Comparison of ENCODE assay signal across 9 cellular contexts in genomic region chr4:182492456-182492855, GRCh38.
DNase-seq lines count a peak whose midpoint lies in the region; ATAC-seq and TF ChIP-seq lines count a peak whose summit lies in the region.
"Had no signal": no experiment of that assay in that cellular context is flagged by ENCODE, and none has a peak within 500 bp of the region (broad histone marks: within the 10 kb centered on the region; RNA-seq: fewer than 3 reads in every experiment).

No MANE protein-coding gene starts in this region.

- POLR2A ChIA-PET in SK-N-SH (lab: Yijun Ruan, JAX) = no interaction called here
- POLR2A ChIA-PET in activated CD4-positive, alpha-beta memory T cell treated with anti-CD3 and anti-CD28 coated beads for 36 hours (lab: Charles Lee) = no interaction called here

- H3K18ac ChIP-seq in mesenchymal stem cell (ENCODE audit: low read depth in 1 of 2, low read length in 2 of 2) = no peak overlapping the region

- no peaks in the 10 kb centered on the region for H3K9me3 Mint-ChIP-seq in activated CD4-positive, alpha-beta memory T cell treated with anti-CD3 and anti-CD28 coated beads for 36 hours

- DNase-seq in GM12865 (ENCODE audit: low read depth) (peak; percentile 29), SK-N-SH (no peak), mesenchymal stem cell (peak; percentile 42), NCI-H1417 (lab: John Stamatoyannopoulos, UW) (no peak), NCI-H524 (lab: John Stamatoyannopoulos, UW) (no peak)
- no peak for DNase-seq in activated CD4-positive, alpha-beta memory T cell treated with anti-CD3 and anti-CD28 coated beads for 36 hours
- no peak for DNase-seq in activated naive CD4-positive, alpha-beta T cell treated with anti-CD3 and anti-CD28 coated beads, Interleukin-2, amount 50 U/mL, for 16 hours
- DNase-seq: Karpas-422 had no signal

- ATAC-seq in HG02759 (IDR thresholded peaks at IDR 0.05; ENCODE audit: unreplicated experiment) = peak; percentile 42

- CTCF ChIA-PET in SK-N-SH (lab: Yijun Ruan, JAX) = interaction anchor here (1.2 kb wide), 1 partner anchor 9 kb away, joined by 3 read pairs; no protein-coding TSS in a partner anchor
- CTCF ChIA-PET in activated CD4-positive, alpha-beta memory T cell treated with anti-CD3 and anti-CD28 coated beads for 36 hours (lab: Charles Lee) = no interaction called here

- no peaks in the 10 kb centered on the region for H3K27me3 ChIP-seq in SK-N-SH (ENCODE audit: insufficient read depth)
- no peaks in the 10 kb centered on the region for H3K27me3 ChIP-seq in mesenchymal stem cell (ENCODE audit: control insufficient read depth in 1 of 2, insufficient read depth in 1 of 2, low read length in 2 of 2)

- peaks cover 3% of the 10 kb centered on the region for H3K27me3 Mint-ChIP-seq in activated CD4-positive, alpha-beta memory T cell treated with anti-CD3 and anti-CD28 coated beads for 36 hours

- no peak overlapping the region for H3K23ac ChIP-seq in mesenchymal stem cell (ENCODE audit: low read length in 2 of 2)

- H3K4ac ChIP-seq in mesenchymal stem cell (ENCODE audit: low read depth in 1 of 2, low read length in 2 of 2) = no peak overlapping the region

- 4% methylated on average over 3 of the region's 3 CpGs for WGBS in SK-N-SH (ENCODE audit: low lambda C conversion rate)
- WGBS in mesenchymal stem cell = no CpG with 5 or more reads among the region's 3 CpGs

- H3K4me1 Mint-ChIP-seq in activated CD4-positive, alpha-beta memory T cell treated with anti-CD3 and anti-CD28 coated beads for 36 hours (ENCODE audit: low read depth) = peaks cover 5% of the 10 kb centered on the region

- H3K79me1 ChIP-seq in mesenchymal stem cell (replicated peaks; ENCODE audit: low read length, poor library complexity, severe bottlenecking) = peaks cover 6% of the 10 kb centered on the region

- TF ChIP-seq EP300 in SK-N-SH (IDR thresholded peaks at IDR 0.05; ENCODE audit: borderline replicate concordance in 1 of 2, low read depth in 1 of 2, low read length in 1 of 2) = 0 out of 4 replicates have a peak, but pooled peaks of 1 of the 2 experiments have one; percentile 32

- H3K27ac Mint-ChIP-seq in activated CD4-positive, alpha-beta memory T cell treated with anti-CD3 and anti-CD28 coated beads for 36 hours = no peak overlapping the region

- H2BK5ac ChIP-seq in mesenchymal stem cell (ENCODE audit: low read depth, low read length, poor library complexity, severe bottlenecking) = no peak overlapping the region

- TF ChIP-seq RAD21 in SK-N-SH (IDR thresholded peaks at IDR 0.05; ENCODE audit: low read length) = no peak

- H3K9ac ChIP-seq in SK-N-SH (peak overlapping the region; percentile 6; the same call in 1 of the 2 replicates), mesenchymal stem cell (ENCODE audit: low read length) (peak overlapping the region; percentile 86)

- H4K8ac ChIP-seq in mesenchymal stem cell (ENCODE audit: low read length) = no peak overlapping the region

- no peak overlapping the region for H4K91ac ChIP-seq in mesenchymal stem cell (ENCODE audit: low read length)

- no peak overlapping the region for H2BK15ac ChIP-seq in mesenchymal stem cell (ENCODE audit: low read depth, poor library complexity, severe bottlenecking)

- H2AK5ac ChIP-seq in mesenchymal stem cell (ENCODE audit: low read length, severe bottlenecking) = no peak overlapping the region

- peak overlapping the region; percentile 28 to 55; a peak in 3 of 4 replicates for H3K27ac ChIP-seq in SK-N-SH (ENCODE audit: low read depth in 2 of 2, low read length in 1 of 2)
- no peak overlapping the region for H3K27ac ChIP-seq in mesenchymal stem cell (ENCODE audit: low read length, poor library complexity, severe bottlenecking)

- H3K36me3 Mint-ChIP-seq in activated CD4-positive, alpha-beta memory T cell treated with anti-CD3 and anti-CD28 coated beads for 36 hours = no peaks in the 10 kb centered on the region

- H3K9me3 ChIP-seq in SK-N-SH = no peaks in the 10 kb centered on the region
- no peaks in the 10 kb centered on the region for H3K9me3 ChIP-seq in mesenchymal stem cell (ENCODE audit: control insufficient read depth, low read length)

- H2BK120ac ChIP-seq in mesenchymal stem cell (ENCODE audit: low read depth, low read length) = no peak overlapping the region

- intact Hi-C loops in activated CD4-positive, alpha-beta memory T cell treated with anti-CD3 and anti-CD28 coated beads for 36 hours (cut with micrococcal nuclease) = loop anchor here (5.0 kb wide), 1 partner anchor 425 kb away; the partner anchor contains the start of gene DCTD

- H3K9me2 ChIP-seq in SK-N-SH = no peaks in the 10 kb centered on the region

- H3K79me2 ChIP-seq in SK-N-SH (ENCODE audit: insufficient read depth) = no peaks in the 10 kb centered on the region

- H3K4me3 ChIP-seq in GM12865 (ENCODE audit: low read depth, low read length) (no peak overlapping the region), SK-N-SH (ENCODE audit: low read depth in 2 of 2, low read length in 1 of 2) (peak overlapping the region; percentile 35 to 45; a peak in 3 of 4 replicates), mesenchymal stem cell (ENCODE audit: insufficient read depth in 1 of 2, low read depth in 1 of 2, low read length in 2 of 2) (peak overlapping the region in 1 of 2 experiments; percentile 65)

- peaks cover 4% of the 10 kb centered on the region for H3F3A ChIP-seq in SK-N-SH (replicated peaks; ENCODE audit: insufficient read depth)

- no peak overlapping the region for H3K4me3 Mint-ChIP-seq in activated CD4-positive, alpha-beta memory T cell treated with anti-CD3 and anti-CD28 coated beads for 36 hours

- no peak overlapping the region for H2BK12ac ChIP-seq in mesenchymal stem cell (ENCODE audit: low read length in 2 of 2)

- no peak for TF ChIP-seq CTCF in GM12865 (IDR thresholded peaks at IDR 0.05; ENCODE audit: insufficient read depth, low read depth, low read length, missing control alignments)
- TF ChIP-seq CTCF in SK-N-SH (IDR thresholded peaks at IDR 0.05) = no peak

- H4K20me1 ChIP-seq in SK-N-SH (ENCODE audit: insufficient read depth) = no peaks in the 10 kb centered on the region

- no peak overlapping the region for H3K14ac ChIP-seq in mesenchymal stem cell (ENCODE audit: low read length in 2 of 2)

- H3K4me1 ChIP-seq in SK-N-SH (ENCODE audit: control insufficient read depth in 1 of 2, insufficient read depth in 2 of 2, low read depth in 1 of 2, low read length in 1 of 2) = peaks cover 0 to 6% of the 10 kb centered on the region in 2 experiments; a peak in 2 of 4 replicates
- H3K4me1 ChIP-seq in mesenchymal stem cell (ENCODE audit: control insufficient read depth, insufficient read depth, low read depth, low read length) = peaks cover 3% of the 10 kb centered on the region

- H3K36me3 ChIP-seq in SK-N-SH (replicated peaks in 1 of 2; ENCODE audit: control insufficient read depth in 1 of 2, insufficient read depth in 2 of 2, low read length in 1 of 2) = no peaks in the 10 kb centered on the region
- no peaks in the 10 kb centered on the region for H3K36me3 ChIP-seq in mesenchymal stem cell (ENCODE audit: control insufficient read depth in 1 of 2, insufficient read depth in 2 of 2, low read depth in 1 of 2, low read length in 2 of 2)

- H3K4me2 ChIP-seq in SK-N-SH (peak overlapping the region; percentile 49), mesenchymal stem cell (ENCODE audit: low read length, poor library complexity, severe bottlenecking) (no peak overlapping the region)

- peak overlapping the region; percentile 13; the same call in 1 of the 2 replicates for H2AFZ ChIP-seq in SK-N-SH (ENCODE audit: low read depth)
- no peak overlapping the region for H2AFZ ChIP-seq in mesenchymal stem cell (ENCODE audit: low read depth, low read length)

TF ChIP-seq in SK-N-SH, 30 proteins besides CTCF, POLR2A, EP300 and RAD21 (continues in another document):
- TF ChIP-seq MXI1 (IDR thresholded peaks at IDR 0.05; ENCODE audit: low read depth, low read length) (no peak), POLR2AphosphoS5 (IDR thresholded peaks at IDR 0.05; ENCODE audit: low read depth, low read length) (peak; percentile 15; the same call in 1 of the 2 replicates), FOSL2 (IDR thresholded peaks at IDR 0.05; ENCODE audit: borderline replicate concordance, low read depth) (peak; percentile 24; the same call in 1 of the 2 replicates), MEF2A (IDR thresholded peaks at IDR 0.05; ENCODE audit: borderline replicate concordance, low read depth) (peak; percentile 94), REST (IDR thresholded peaks at IDR 0.05; ENCODE audit: low read depth, low read length) (no peak), NFIC (IDR thresholded peaks at IDR 0.05; ENCODE audit: borderline replicate concordance) (0 out of 2 replicates have a peak, but pooled peaks have one; percentile 39), YY1 (IDR thresholded peaks at IDR 0.05; ENCODE audit: low read depth) (no peak), RXRA (IDR thresholded peaks at IDR 0.05; ENCODE audit: borderline replicate concordance, low read depth) (peak; percentile 71; the same call in 1 of the 2 replicates)

Comparison
In these comparisons a context has a peak if more than half of its experiments do, and no peak if none do; other contexts are left out.
1. DNase-seq: peak in GM12865 (single experiment) and mesenchymal stem cell (single experiment); none in SK-N-SH (single experiment), NCI-H1417 (0 of 3), activated CD4-positive, alpha-beta memory T cell treated with anti-CD3 and anti-CD28 coated beads for 36 hours (single experiment), NCI-H524 (0 of 2) and activated naive CD4-positive, alpha-beta T cell treated with anti-CD3 and anti-CD28 coated beads, Interleukin-2, amount 50 U/mL, for 16 hours (single experiment).